ENCODE assay signal across 24 cellular contexts in the genomic region with DNA sequence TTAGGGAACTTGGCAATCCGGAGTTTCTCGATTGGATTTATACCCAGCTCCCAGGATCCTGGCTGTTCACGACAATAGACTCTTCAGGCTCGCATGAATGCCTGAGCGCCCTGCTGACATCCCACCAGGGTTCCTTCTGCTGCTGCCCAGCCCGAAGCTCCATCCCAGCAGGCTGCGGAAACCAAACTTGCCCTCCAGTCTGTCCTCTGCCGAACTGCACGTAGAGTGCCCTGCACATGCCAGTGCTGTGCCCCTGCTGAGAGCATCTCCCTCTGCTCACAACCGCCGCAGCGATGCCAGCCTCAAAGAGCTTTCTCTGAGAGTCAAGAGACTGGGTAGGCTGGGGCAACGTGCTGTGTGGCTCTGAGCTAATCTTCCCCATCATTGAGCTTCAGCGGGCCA. TPM values are rescaled to one million over a fixed set of nuclear protein-coding genes. Genes with fewer than 3 reads are reported as not detected.
DNase-seq lines count a peak whose midpoint lies in the region; ATAC-seq and TF ChIP-seq lines count a peak whose summit lies in the region.
"Had no signal": no experiment of that assay in that cellular context is flagged by ENCODE, and none has a peak within 500 bp of the region (broad histone marks: within the 10 kb centered on the region; RNA-seq: fewer than 3 reads in every experiment).

No MANE protein-coding gene starts in this region.

- intact Hi-C loops in heart right ventricle (cut with DNase I): no loop called here

- H3K27ac Mint-ChIP-seq in neural progenitor cell: peak overlapping the region; percentile 33
- H3K27ac Mint-ChIP-seq: T-helper 2 cell treated with Interferon-gamma antibody and Interleukin-4, amounts not matched to agents 5 μg/mL and 100 μg/mL, for 36 hours had no signal

- peaks cover 17% of the 10 kb centered on the region for H3K4me1 ChIP-seq in HUES48 (ENCODE audit: control insufficient read depth, insufficient read depth, low read length)
- peaks cover 8% of the 10 kb centered on the region for H3K4me1 ChIP-seq in NT2/D1 (ENCODE audit: insufficient read depth, insufficient read length)
- peaks cover 0 to 20% (median 6%) of the 10 kb centered on the region in 9 donors for H3K4me1 ChIP-seq in heart right ventricle
- peaks cover 15% of the 10 kb centered on the region for H3K4me1 ChIP-seq in neural progenitor cell
- H3K4me1 ChIP-seq: Caco-2, left lung, parathyroid adenoma, SJSA1, suprapubic skin had no signal

- peaks cover 22% of the 10 kb centered on the region for H3K4me1 Mint-ChIP-seq in neural progenitor cell

- H3K9me3 ChIP-seq in HUES48 (ENCODE audit: control insufficient read depth, insufficient read depth, low read length): no peaks in the 10 kb centered on the region
- H3K9me3 ChIP-seq in NT2/D1 (ENCODE audit: insufficient read depth, low read length): peaks cover 7% of the 10 kb centered on the region; the same call in 1 of the 2 replicates
- H3K9me3 ChIP-seq in heart right ventricle: peaks cover 0 to 11% (median 0%) of the 10 kb centered on the region in 11 donors
- H3K9me3 ChIP-seq in neural progenitor cell (ENCODE audit: low read depth): no peaks in the 10 kb centered on the region
- H3K9me3 ChIP-seq: left lung, SJSA1, suprapubic skin had no signal

- ATAC-seq in heart right ventricle (peak in 5 of 8 donors; percentile 41 to 73 (median 52)), omental fat pad (ENCODE audit: low FRiP score) (no peak), HG02852 (IDR thresholded peaks at IDR 0.05; ENCODE audit: unreplicated experiment) (no peak)
- ATAC-seq: left lung had no signal

- POLR2A ChIA-PET in HEK293T (lab: Yijun Ruan, JAX): no interaction called here

- H3K79me2 ChIP-seq in neural progenitor cell (ENCODE audit: low read depth): peaks cover 42% of the 10 kb centered on the region
- H3K79me2 ChIP-seq: parathyroid adenoma had no signal

- H3K4me2 ChIP-seq in neural progenitor cell: peak overlapping the region; percentile 76

- H3K27me3 ChIP-seq in HUES48 (ENCODE audit: control insufficient read depth, insufficient read depth, low read length) (peaks cover 5% of the 10 kb centered on the region), NT2/D1 (ENCODE audit: insufficient read depth, insufficient read length) (peaks cover 6% of the 10 kb centered on the region), heart right ventricle (peaks cover 0 to 8% (median 0%) of the 10 kb centered on the region in 7 donors), neural progenitor cell (peaks cover 7% of the 10 kb centered on the region)
- H3K27me3 ChIP-seq: SJSA1 had no signal

- peaks cover 16% of the 10 kb centered on the region for H3K36me3 Mint-ChIP-seq in neural progenitor cell

- CTCF ChIA-PET in HEK293T (lab: Yijun Ruan, JAX): interaction anchor here (0.6 kb wide), 1 partner anchor 40 kb away, joined by 3 read pairs; no protein-coding TSS in a partner anchor

- WGBS in heart right ventricle, 2 donors: 64 to 68% methylated on average over 14 of the region's 14 CpGs

- peaks cover 6% of the 10 kb centered on the region for H3K9me3 Mint-ChIP-seq in neural progenitor cell

- H3K9ac ChIP-seq in HUES48 (ENCODE audit: low read depth, low read length): no peak overlapping the region
- H3K9ac ChIP-seq in NT2/D1 (ENCODE audit: insufficient read length, low read depth): peak overlapping the region; percentile 53
- H3K9ac ChIP-seq in neural progenitor cell: no peak overlapping the region
- H3K9ac ChIP-seq: GM23248, parathyroid adenoma had no signal

- H3K27me3 Mint-ChIP-seq in neural progenitor cell (ENCODE audit: insufficient read depth, low read depth): no peaks in the 10 kb centered on the region

- H3K36me3 ChIP-seq in HUES48 (ENCODE audit: control insufficient read depth, insufficient read depth, low read length): no peaks in the 10 kb centered on the region
- no peaks in the 10 kb centered on the region for H3K36me3 ChIP-seq in NT2/D1 (ENCODE audit: insufficient read depth, insufficient read length, low read length)
- peaks cover 0 to 6% (median 0%) of the 10 kb centered on the region in 9 donors for H3K36me3 ChIP-seq in heart right ventricle
- no peaks in the 10 kb centered on the region for H3K36me3 ChIP-seq in neural progenitor cell
- H3K36me3 ChIP-seq: left lung, SJSA1, suprapubic skin had no signal

- H4K20me1 ChIP-seq in neural progenitor cell (ENCODE audit: low read depth): peaks cover 85% of the 10 kb centered on the region

- H3K4me3 ChIP-seq in HUES48 (ENCODE audit: low read depth, low read length): peak overlapping the region; percentile 41; the same call in 1 of the 2 replicates
- no peak overlapping the region for H3K4me3 ChIP-seq in NT2/D1 (ENCODE audit: insufficient read length, low read depth)
- no peak overlapping the region for H3K4me3 ChIP-seq in heart right ventricle
- H3K4me3 ChIP-seq in neural progenitor cell: peak overlapping the region; percentile 20
- H3K4me3 ChIP-seq: GM23248, left lung, SJSA1, skin epidermis, suprapubic skin had no signal

- peaks cover 19% of the 10 kb centered on the region for H3F3A ChIP-seq in neural progenitor cell (ENCODE audit: low read depth)

- no peak for DNase-seq in NT2/D1 (ENCODE audit: low read depth, low spot score)
- peak in 1 of 2 donors; percentile 65 for DNase-seq in heart right ventricle
- peak; percentile 72 for DNase-seq in neural progenitor cell (ENCODE audit: low spot score)
- DNase-seq in omental fat pad (ENCODE audit: low spot score): no peak
- DNase-seq in hippocampal formation (lab: John Stamatoyannopoulos, UW): no peak
- DNase-seq in HEK293T (ENCODE audit: extremely low spot score): no peak
- DNase-seq: activated effector memory CD4-positive, alpha-beta T cell treated with Interleukin-2 at 50 U/mL for 16 hours; Caco-2; central memory CD4-positive, alpha-beta T cell; effector memory CD4-positive, alpha-beta T cell; GM23248; left lung; NCI-H1092 treated with DMSO at 0.1 percent for 48 hours; NCI-H510A; OCI-M1; stimulated activated CD4-positive, alpha-beta T cell treated with anti-CD3 and anti-CD28 coated beads, Interleukin-4, amount 100 ng/mL, for 4 hours; stimulated activated CD8-positive, alpha-beta memory T cell treated with anti-CD3 and anti-CD28 coated beads, Interleukin-4, amount 100 ng/mL, for 48 hours had no signal

- peak overlapping the region; percentile 71 for H3K4me3 Mint-ChIP-seq in neural progenitor cell
- H3K4me3 Mint-ChIP-seq: T-helper 2 cell treated with Interferon-gamma antibody and Interleukin-4, amounts not matched to agents 5 μg/mL and 100 μg/mL, for 36 hours had no signal

- TF ChIP-seq CTCF in heart right ventricle (IDR thresholded peaks at IDR 0.05): no peak
- TF ChIP-seq CTCF in neural progenitor cell (IDR thresholded peaks at IDR 0.05): no peak
- no peak for TF ChIP-seq CTCF in omental fat pad (IDR thresholded peaks at IDR 0.05)

- H3K27ac ChIP-seq in HUES48 (ENCODE audit: low read depth, low read length): peak overlapping the region; percentile 57
- H3K27ac ChIP-seq in heart right ventricle: peak overlapping the region in 7 of 10 donors; percentile 4 to 58 (median 31)
- H3K27ac ChIP-seq in neural progenitor cell: no peak overlapping the region
- H3K27ac ChIP-seq: GM23248, left lung, parathyroid adenoma, SJSA1, skin epidermis, suprapubic skin had no signal

- no peak overlapping the region for H2AFZ ChIP-seq in neural progenitor cell (replicated peaks)
- H2AFZ ChIP-seq: GM23248, parathyroid adenoma had no signal

TF ChIP-seq in HEK293T, 16 proteins besides CTCF, POLR2A, EP300 and RAD21:
- TF ChIP-seq HDGF (IDR thresholded peaks at IDR 0.05; ENCODE audit: borderline replicate concordance) (no peak), ARNT (IDR thresholded peaks at IDR 0.05) (no peak), CTBP1 (IDR thresholded peaks at IDR 0.05; ENCODE audit: borderline replicate concordance) (no peak), FOXK2 (IDR thresholded peaks at IDR 0.05) (no peak), SUZ12 (IDR thresholded peaks at IDR 0.05) (no peak), BHLHE40 (IDR thresholded peaks at IDR 0.05; ENCODE audit: borderline replicate concordance) (no peak), ELF4 (IDR thresholded peaks at IDR 0.05) (no peak), LEF1 (IDR thresholded peaks at IDR 0.05; ENCODE audit: borderline replicate concordance) (no peak), FOXM1 (IDR thresholded peaks at IDR 0.05; ENCODE audit: borderline replicate concordance) (no peak), ZNF384 (IDR thresholded peaks at IDR 0.05) (no peak), L3MBTL2 (conservative IDR thresholded peaks at IDR 0.05) (no peak), FOXA1 (IDR thresholded peaks at IDR 0.05) (no peak), SP1 (IDR thresholded peaks at IDR 0.05) (no peak), TARDBP (IDR thresholded peaks at IDR 0.05) (no peak), NFRKB (IDR thresholded peaks at IDR 0.05) (no peak)
- TF ChIP-seq, protein P1, sequence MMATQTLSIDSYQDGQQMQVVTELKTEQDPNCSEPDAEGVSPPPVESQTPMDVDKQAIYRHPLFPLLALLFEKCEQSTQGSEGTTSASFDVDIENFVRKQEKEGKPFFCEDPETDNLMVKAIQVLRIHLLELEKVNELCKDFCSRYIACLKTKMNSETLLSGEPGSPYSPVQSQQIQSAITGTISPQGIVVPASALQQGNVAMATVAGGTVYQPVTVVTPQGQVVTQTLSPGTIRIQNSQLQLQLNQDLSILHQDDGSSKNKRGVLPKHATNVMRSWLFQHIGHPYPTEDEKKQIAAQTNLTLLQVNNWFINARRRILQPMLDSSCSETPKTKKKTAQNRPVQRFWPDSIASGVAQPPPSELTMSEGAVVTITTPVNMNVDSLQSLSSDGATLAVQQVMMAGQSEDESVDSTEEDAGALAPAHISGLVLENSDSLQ (IDR thresholded peaks at IDR 0.05): no peak

RNA-seq across cellular contexts. Expression of gene ADAMTS7, which starts 6.9 kb away (rescaled TPM):
- 10 to 100 TPM in 9 of 10 donors, 1 to 10 TPM in 1; 8.8 to 41.2 (median 17.9) TPM for total RNA-seq in heart right ventricle
- 10 to 100 TPM in 1 of 2 donors, 1 to 10 TPM in 1; 3.5 to 47.0 TPM for polyA plus RNA-seq in heart right ventricle
- 19.2 and 56.6 TPM in 2 replicates for total RNA-seq in neural progenitor cell (ENCODE audit: low replicate concordance)
- total RNA-seq in omental fat pad: 1 to 10 TPM; 4.4 to 7.8 (median 6.3) TPM

Comparison
In these comparisons a context has a peak if more than half of its experiments do, and no peak if none do; other contexts are left out.
1. H3K4me3 ChIP-seq: peak in HUES48 (single experiment) and neural progenitor cell (single experiment); none in NT2/D1 (single experiment) and heart right ventricle (0 of 10).
2. ATAC-seq: peak in heart right ventricle (5 of 8); none in omental fat pad (single experiment) and HG02852 (single experiment).